Comparison of ENCODE assay signal across 1 cellular context in genomic region chr7:98396768-98397167, GRCh38.
TF ChIP-seq lines count a peak whose summit lies in the region.

No MANE protein-coding gene starts in this region.

TF ChIP-seq in GM23338, 12 proteins besides CTCF, POLR2A, EP300 and RAD21 (continued from another document):
- no peak for TF ChIP-seq ZNF462 (CRISPR knock-in tag; IDR thresholded peaks at IDR 0.05)
